Comparison of ENCODE assay signal across 8 cellular contexts in genomic region chr14:21437063-21437901, GRCh38. TPM values are rescaled to one million over a fixed set of nuclear protein-coding genes. Genes with fewer than 3 reads are reported as not detected.
DNase-seq lines count a peak whose midpoint lies in the region; ATAC-seq and TF ChIP-seq lines count a peak whose summit lies in the region.

No MANE protein-coding gene starts in this region.

- DNase-seq in NCI-H69 (lab: John Stamatoyannopoulos, UW) (peak; percentile 100), dedifferentiated amniotic fluid mesenchymal stem cell (ENCODE audit: extremely low spot score) (peak; percentile 99), left lobe of liver (ENCODE audit: low spot score) (peak; percentile 99)
- peak; percentile 99 for DNase-seq in activated CD4-positive, alpha-beta T cell treated with anti-CD3 and anti-CD28 coated beads, Interleukin-2, amount 50 U/mL, for 1 hour
- DNase-seq in stimulated activated CD4-positive, alpha-beta T cell treated with anti-CD3 and anti-CD28 coated beads, Interleukin-2, amount 100 ng/mL, for 24 hours, result peak; percentile 99 to 100

- ATAC-seq in GM19372 (IDR thresholded peaks at IDR 0.05; ENCODE audit: low read depth, unreplicated experiment) (peak; percentile 100), HG03521 (IDR thresholded peaks at IDR 0.05; ENCODE audit: unreplicated experiment) (peak; percentile 97), left lobe of liver (peak; percentile 99)

- TF ChIP-seq CTCF in C4-2B (conservative IDR thresholded peaks at IDR 0.05), result no peak

- peak overlapping the region; percentile 78 for H3K27ac ChIP-seq in C4-2B

RNA-seq across cellular contexts. Expression of gene CHD8, which starts 18.6 kb away (rescaled TPM):
- 23.4 TPM for total RNA-seq in left lobe of liver

RNA-seq across cellular contexts. Expression of gene RAB2B, which starts 39.5 kb away (rescaled TPM):
- 7.1 TPM for total RNA-seq in left lobe of liver

RNA-seq across cellular contexts. Expression of gene TOX4, which starts 39.7 kb away (rescaled TPM):
- 28.0 TPM for total RNA-seq in left lobe of liver

RNA-seq across cellular contexts. Expression of gene SUPT16H, which starts 53.5 kb away (rescaled TPM):
- 14.9 TPM for total RNA-seq in left lobe of liver

Comparison
In these comparisons a context has a peak if more than half of its experiments do, and no peak if none do; other contexts are left out.
1. Peak in every context shown above with its lines: DNase-seq, ATAC-seq and H3K27ac ChIP-seq.